Comparison of ENCODE assay signal across 8 cellular contexts in genomic region chr14:95290769-95291440, GRCh38. TPM values are rescaled to one million over a fixed set of nuclear protein-coding genes. Genes with fewer than 3 reads are reported as not detected.
A peak's percentile ranks its signal among the peaks of the same experiment; 100 is the strongest.
DNase-seq lines count a peak whose midpoint lies in the region; ATAC-seq and TF ChIP-seq lines count a peak whose summit lies in the region.

No MANE protein-coding gene starts in this region.

- peak overlapping the region; percentile 83 for H3K4me2 ChIP-seq in BLaER1

- ATAC-seq in left lobe of liver: peak; percentile 5
- ATAC-seq in HG03571 (IDR thresholded peaks at IDR 0.05; ENCODE audit: unreplicated experiment): no peak
- ATAC-seq in HG02970 (IDR thresholded peaks at IDR 0.05; ENCODE audit: low FRiP score, unreplicated experiment): no peak

- H3K4me1 ChIP-seq in BLaER1: peaks cover 65% of the 10 kb centered on the region
- H3K4me1 ChIP-seq in SJCRH30: peaks cover 28% of the 10 kb centered on the region

- H3K9me3 ChIP-seq in BLaER1 (peaks cover 12% of the 10 kb centered on the region), SJCRH30 (replicated peaks) (no peaks in the 10 kb centered on the region)

- H3K4me3 ChIP-seq in BLaER1 (no peak overlapping the region), LNCaP clone FGC (ENCODE audit: low read depth, low read length) (peak overlapping the region; percentile 22), SJCRH30 (no peak overlapping the region)

- H3K36me3 ChIP-seq in BLaER1 (no peaks in the 10 kb centered on the region), SJCRH30 (peaks cover 7% of the 10 kb centered on the region)

- peak overlapping the region; percentile 17; the same call in 1 of the 2 replicates for H3K9ac ChIP-seq in BLaER1

- TF ChIP-seq CTCF in LNCaP clone FGC (IDR thresholded peaks at IDR 0.05; ENCODE audit: control insufficient read depth, extremely low read depth, insufficient read depth): no peak

- H4K20me1 ChIP-seq in BLaER1: no peaks in the 10 kb centered on the region

- DNase-seq in LNCaP clone FGC (ENCODE audit: low read depth): peak; percentile 93
- peak; percentile 83 to 89 for DNase-seq in SJCRH30
- peak; percentile 43 for DNase-seq in left lobe of liver (ENCODE audit: low spot score)
- no peak for DNase-seq in AML-193 (lab: John Stamatoyannopoulos, UW)
- DNase-seq in activated T-cell treated with anti-CD3 and anti-CD28 coated beads, Interleukin-2, amount 50 U/mL, for 48 hours: no peak

- H3K27me3 ChIP-seq in BLaER1 (no peaks in the 10 kb centered on the region), SJCRH30 (no peaks in the 10 kb centered on the region)

- H3K27ac ChIP-seq in BLaER1 (peak overlapping the region; percentile 24; the same call in 1 of the 2 replicates), SJCRH30 (peak overlapping the region; percentile 27)

RNA-seq across cellular contexts. Expression of gene CLMN, which starts 28.8 kb away (rescaled TPM):
- 24.7 and 29.0 TPM in 2 replicates for total RNA-seq in SJCRH30 (2014; rRNA removed; shearing (Covaris generic))
- total RNA-seq in left lobe of liver: 67.7 TPM

Comparison
In these comparisons a context has a peak if more than half of its experiments do, and no peak if none do; other contexts are left out.
1. DNase-seq: peak in LNCaP clone FGC (single experiment), SJCRH30 (2 of 2) and left lobe of liver (single experiment); none in AML-193 (0 of 2) and activated T-cell treated with anti-CD3 and anti-CD28 coated beads, Interleukin-2, amount 50 U/mL, for 48 hours (0 of 2).